ENCODE assay signal across 21 cellular contexts in genomic region chrX:141960573-141960972, GRCh38. TPM values are rescaled to one million over a fixed set of nuclear protein-coding genes. Genes with fewer than 3 reads are reported as not detected.
"Had no signal": no experiment of that assay in that cellular context is flagged by ENCODE, and none has a peak within 500 bp of the region (broad histone marks: within the 10 kb centered on the region; RNA-seq: fewer than 3 reads in every experiment).

No MANE protein-coding gene starts in this region.

- H2AFZ ChIP-seq: parathyroid adenoma had no signal

- H3K4me1 ChIP-seq: heart left ventricle, parathyroid adenoma, prostate gland, spleen, testis, tibial nerve, upper lobe of right lung, vagina had no signal

- DNase-seq: effector CD4-positive, alpha-beta T cell; endodermal cell; foreskin melanocyte; heart left ventricle; hippocampal formation; naive thymus-derived CD4-positive, alpha-beta T cell; nephron progenitor cell; spleen; stimulated activated CD4-positive, alpha-beta T cell treated with anti-CD3 and anti-CD28 coated beads, Interleukin-2, amount 100 ng/mL, for 24 hours; stimulated activated CD4-positive, alpha-beta T cell treated with anti-CD3 and anti-CD28 coated beads, Interleukin-4, amount 100 ng/mL, for 4 hours; stimulated activated naive B cell treated with anti-CD40 and anti-IgM and Interleukin-4, amounts not matched to agents 10 μg/mL and 1 μg/mL and 100 μg/mL, for 72 hours; stimulated activated naive CD8-positive, alpha-beta T cell treated with anti-CD3 and anti-CD28 coated beads, Interleukin-15, amount 100 ng/mL, for 72 hours; testis; upper lobe of right lung had no signal

- H3K27me3 ChIP-seq: heart left ventricle, spleen, testis, tibial nerve, upper lobe of right lung, vagina had no signal

- H3K9ac ChIP-seq: parathyroid adenoma had no signal

- ATAC-seq: heart left ventricle; naive thymus-derived CD4-positive, alpha-beta T cell; sciatic nerve; stimulated activated naive B cell treated with anti-CD40 and anti-IgM and Interleukin-4, amounts not matched to agents 10 μg/mL and 1 μg/mL and 100 μg/mL, for 72 hours; stimulated activated naive CD8-positive, alpha-beta T cell treated with anti-CD3 and anti-CD28 coated beads, Interleukin-15, amount 100 ng/mL, for 72 hours; upper lobe of right lung had no signal

- H3K4me3 ChIP-seq: heart left ventricle, prostate gland, spleen, testis, tibial nerve, upper lobe of right lung, vagina had no signal

- H3K27ac ChIP-seq: heart left ventricle, parathyroid adenoma, prostate gland, spleen, testis, tibial nerve, upper lobe of right lung, vagina had no signal

- H3K79me2 ChIP-seq: parathyroid adenoma had no signal

- H3K9me3 ChIP-seq: heart left ventricle, prostate gland, testis, tibial nerve, upper lobe of right lung, vagina had no signal

- H3K36me3 ChIP-seq: heart left ventricle, prostate gland, spleen, tibial nerve, upper lobe of right lung, vagina had no signal

RNA-seq across cellular contexts. Expression of gene MAGEC1, which starts 56.9 kb away (rescaled TPM):
- polyA plus RNA-seq: esophagus; heart left ventricle; liver; naive thymus-derived CD4-positive, alpha-beta T cell; spleen had no signal
